10 cellular contexts compared by ENCODE assay signal in the genomic region with DNA sequence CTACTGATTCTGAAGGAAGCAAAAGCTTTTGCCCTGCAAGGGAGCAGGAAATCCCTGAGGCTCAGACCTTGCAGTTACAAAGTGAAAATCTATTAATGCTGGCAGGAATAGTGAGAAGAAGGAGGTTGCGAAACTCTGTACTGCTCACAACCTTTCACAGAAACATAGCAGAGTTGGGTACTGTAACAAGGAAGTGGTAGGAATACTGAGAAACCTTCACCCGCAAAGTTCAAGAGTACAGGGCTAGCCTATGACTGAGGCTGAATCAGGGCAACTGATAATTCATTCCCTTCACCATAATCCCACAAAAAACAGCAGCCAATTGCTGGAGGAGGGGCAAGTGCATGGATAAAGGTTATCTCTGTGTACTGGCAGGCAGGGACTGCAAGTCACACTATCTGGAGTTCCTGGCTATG. TPM values are rescaled to one million over a fixed set of nuclear protein-coding genes. Genes with fewer than 3 reads are reported as not detected.
DNase-seq lines count a peak whose midpoint lies in the region; ATAC-seq and TF ChIP-seq lines count a peak whose summit lies in the region.
"Had no signal": no experiment of that assay in that cellular context is flagged by ENCODE, and none has a peak within 500 bp of the region (broad histone marks: within the 10 kb centered on the region; RNA-seq: fewer than 3 reads in every experiment).

No MANE protein-coding gene starts in this region.

- ATAC-seq in GM19035 (IDR thresholded peaks at IDR 0.05; ENCODE audit: unreplicated experiment): peak; percentile 54
- peak; percentile 93 for ATAC-seq in HG03039 (IDR thresholded peaks at IDR 0.05; ENCODE audit: unreplicated experiment)
- ATAC-seq in natural killer cell: peak; percentile 58 to 84 (median 81)

- no peak overlapping the region for H3K4me3 ChIP-seq in uterus

- H3K9me3 ChIP-seq in uterus: no peaks in the 10 kb centered on the region

- H3K4me1 Mint-ChIP-seq in natural killer cell (peaks cover 0 to 8% of the 10 kb centered on the region in 2 donors), type B pancreatic cell (ENCODE audit: unreplicated experiment) (peaks cover 4% of the 10 kb centered on the region)

- DNase-seq in SIG-M5 treated with dmso at 0.1 percent for 504 hours (lab: John Stamatoyannopoulos, UW; ENCODE audit: unreplicated experiment) (peak; percentile 95), natural killer cell (no peak), type B pancreatic cell (ENCODE audit: extremely low spot score, unreplicated experiment) (no peak), uterus (no peak), HuH-7.5 (ENCODE audit: low spot score) (no peak)
- DNase-seq in effector CD8-positive, alpha-beta T cell (lab: John Stamatoyannopoulos, UW): no peak
- DNase-seq: activated CD8-positive, alpha-beta memory T cell treated with anti-CD3 and anti-CD28 coated beads for 24 hours; stimulated activated CD8-positive, alpha-beta memory T cell treated with anti-CD3 and anti-CD28 coated beads, Interleukin-4, amount 100 ng/mL, for 48 hours had no signal

- H3K27me3 ChIP-seq in uterus: no peaks in the 10 kb centered on the region

- intact Hi-C loops in natural killer cell (cut with micrococcal nuclease): no loop called here
- intact Hi-C loops in uterus (cut with DNase I; ENCODE audit: low total_unique reads): no loop called here

- H3K9me3 Mint-ChIP-seq in natural killer cell (peaks cover 2% of the 10 kb centered on the region in 2 donors), type B pancreatic cell (no peaks in the 10 kb centered on the region)

- H3K4me1 ChIP-seq in uterus: no peaks in the 10 kb centered on the region

- no peaks in the 10 kb centered on the region for H3K36me3 ChIP-seq in uterus

- TF ChIP-seq CTCF in natural killer cell (IDR thresholded peaks at IDR 0.05) (no peak), type B pancreatic cell (conservative IDR thresholded peaks at IDR 0.05) (no peak), uterus (IDR thresholded peaks at IDR 0.05) (no peak)

- H3K4me3 Mint-ChIP-seq in natural killer cell (no peak overlapping the region), type B pancreatic cell (no peak overlapping the region)

- no peak overlapping the region for H3K27ac ChIP-seq in uterus

- no peaks in the 10 kb centered on the region for H3K27me3 Mint-ChIP-seq in natural killer cell (ENCODE audit: low read depth in 2 of 2)
- no peaks in the 10 kb centered on the region for H3K27me3 Mint-ChIP-seq in type B pancreatic cell

- H3K27ac Mint-ChIP-seq in natural killer cell (peak overlapping the region in 1 of 2 donors; percentile 27), type B pancreatic cell (no peak overlapping the region)

- TF ChIP-seq POLR2A in uterus (IDR thresholded peaks at IDR 0.05): no peak

- H3K36me3 Mint-ChIP-seq in natural killer cell: no peaks in the 10 kb centered on the region
- no peaks in the 10 kb centered on the region for H3K36me3 Mint-ChIP-seq in type B pancreatic cell

RNA-seq across cellular contexts. Expression of a gene that starts 23.9 kb away (rescaled TPM):
- total RNA-seq in natural killer cell: 1 to 10 TPM; 2.1 to 4.5 (median 3.1) TPM
- total RNA-seq in type B pancreatic cell (ENCODE audit: low replicate concordance): 53.7 and 66.8 TPM in 2 replicates
- 10 to 100 TPM; 43.2 to 92.4 (median 53.7) TPM for total RNA-seq in uterus
